Comparison of ENCODE assay signal across 9 cellular contexts in the genomic region with DNA sequence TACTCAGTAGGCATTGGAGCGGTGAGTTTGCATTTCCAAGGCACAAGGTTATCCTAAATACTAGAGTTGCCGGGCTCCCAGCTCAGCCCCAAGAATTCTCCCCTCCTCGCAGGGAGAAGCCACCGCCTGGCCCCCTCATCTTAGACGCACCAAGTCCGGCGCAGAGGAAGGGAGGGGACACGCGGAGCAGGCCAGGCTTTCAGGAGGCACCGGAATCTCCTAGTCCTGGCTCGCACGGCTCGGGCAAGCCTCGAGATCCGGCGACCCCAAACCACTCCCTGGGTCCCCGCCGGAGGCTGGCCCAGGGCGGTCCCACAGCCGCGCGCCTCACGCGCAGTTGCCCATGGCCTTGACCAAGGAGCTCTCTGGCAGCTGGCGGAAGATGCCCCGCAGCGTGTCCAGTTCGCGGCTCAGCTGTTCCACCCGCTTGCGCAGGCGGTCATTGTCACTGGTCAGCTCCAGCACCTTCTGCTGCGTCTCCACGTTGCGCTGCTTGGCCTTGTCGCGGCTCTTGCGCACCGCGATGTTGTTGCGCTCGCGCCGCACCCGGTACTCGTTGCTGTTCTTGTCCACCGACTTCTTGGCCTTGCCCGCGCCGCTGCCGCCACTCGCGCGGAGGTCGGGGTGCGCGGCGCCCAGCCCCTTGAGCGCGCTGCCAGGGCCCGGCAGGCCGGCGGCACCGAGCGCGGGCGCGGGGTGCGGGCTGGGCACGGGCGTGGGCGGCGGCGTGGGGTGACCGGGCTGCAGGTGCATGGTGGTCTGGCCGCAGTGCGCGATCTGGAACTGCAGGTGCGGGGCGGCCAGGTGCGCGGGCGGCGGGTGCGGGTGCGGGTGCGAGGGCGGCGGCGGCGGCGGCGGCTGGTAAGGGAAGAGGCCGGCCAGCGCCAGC. TPM values are rescaled to one million over a fixed set of nuclear protein-coding genes. Genes with fewer than 3 reads are reported as not detected.
DNase-seq lines count a peak whose midpoint lies in the region; ATAC-seq and TF ChIP-seq lines count a peak whose summit lies in the region.
"Had no signal": no experiment of that assay in that cellular context is flagged by ENCODE, and none has a peak within 500 bp of the region (broad histone marks: within the 10 kb centered on the region; RNA-seq: fewer than 3 reads in every experiment).

No MANE protein-coding gene starts in this region.

- peak overlapping the region in 1 of 2 donors; percentile 72 for H3K4me3 Mint-ChIP-seq in stimulated activated naive CD8-positive, alpha-beta T cell treated with anti-CD3 and anti-CD28 coated beads, Interleukin-15, amount 100 ng/mL, for 72 hours
- peak overlapping the region; percentile 59 to 79 for H3K4me3 Mint-ChIP-seq in effector memory CD8-positive, alpha-beta T cell
- H3K4me3 Mint-ChIP-seq in naive B cell: peak overlapping the region; percentile 47 to 88 (median 66)

- CTCF ChIA-PET in HEK293T (lab: Yijun Ruan, JAX): no interaction called here

- no peak for ATAC-seq in stimulated activated naive CD8-positive, alpha-beta T cell treated with anti-CD3 and anti-CD28 coated beads, Interleukin-15, Interleukin-2, amounts not matched to agents 100 U/mL and 50 U/mL, for 24 hours
- ATAC-seq in stimulated activated naive CD8-positive, alpha-beta T cell treated with anti-CD3 and anti-CD28 coated beads, Interleukin-15, amount 100 ng/mL, for 72 hours: no peak
- no peak for ATAC-seq in effector memory CD8-positive, alpha-beta T cell (replicated peaks)
- ATAC-seq in naive B cell (ENCODE audit: low read depth in 2 of 2) (no peak), HG03045 (IDR thresholded peaks at IDR 0.05; ENCODE audit: unreplicated experiment) (no peak)

- peaks cover 89% of the 10 kb centered on the region for H3K27me3 Mint-ChIP-seq in stimulated activated naive CD8-positive, alpha-beta T cell treated with anti-CD3 and anti-CD28 coated beads, Interleukin-15, amount 100 ng/mL, for 72 hours
- peaks cover 11 to 36% of the 10 kb centered on the region in 2 donors for H3K27me3 Mint-ChIP-seq in effector memory CD8-positive, alpha-beta T cell
- peaks cover 15 to 71% (median 60%) of the 10 kb centered on the region in 3 donors for H3K27me3 Mint-ChIP-seq in naive B cell

- POLR2A ChIA-PET in HEK293T (lab: Yijun Ruan, JAX): interaction anchor here (2.4 to 2.6 kb wide), 2 partner anchors 17 to 73 kb away, joined by 6 to 14 read pairs; a partner anchor contains a TSS

- H3K9me3 Mint-ChIP-seq in stimulated activated naive CD8-positive, alpha-beta T cell treated with anti-CD3 and anti-CD28 coated beads, Interleukin-15, amount 100 ng/mL, for 72 hours: no peaks in the 10 kb centered on the region
- no peaks in the 10 kb centered on the region for H3K9me3 Mint-ChIP-seq in effector memory CD8-positive, alpha-beta T cell
- no peaks in the 10 kb centered on the region for H3K9me3 Mint-ChIP-seq in naive B cell

- peak; percentile 16 for DNase-seq in stimulated activated naive CD8-positive, alpha-beta T cell treated with anti-CD3 and anti-CD28 coated beads, Interleukin-15, Interleukin-2, amounts not matched to agents 100 U/mL and 50 U/mL, for 24 hours
- DNase-seq in stimulated activated naive CD8-positive, alpha-beta T cell treated with anti-CD3 and anti-CD28 coated beads, Interleukin-15, amount 100 ng/mL, for 72 hours: no peak
- DNase-seq in effector memory CD8-positive, alpha-beta T cell: no peak
- DNase-seq in naive B cell: no peak
- DNase-seq in HEK293T (ENCODE audit: extremely low spot score): no peak
- no peak for DNase-seq in NK-92 (lab: John Stamatoyannopoulos, UW; ENCODE audit: unreplicated experiment)
- no peak for DNase-seq in NCI-H526 treated with DMSO at 0.1 percent for 48 hours (lab: John Stamatoyannopoulos, UW)
- DNase-seq: activated gamma-delta T cell treated with Interleukin-2 at 50 U/mL for 16 hours had no signal

- peaks cover 10% of the 10 kb centered on the region for H3K4me1 Mint-ChIP-seq in stimulated activated naive CD8-positive, alpha-beta T cell treated with anti-CD3 and anti-CD28 coated beads, Interleukin-15, amount 100 ng/mL, for 72 hours
- H3K4me1 Mint-ChIP-seq in effector memory CD8-positive, alpha-beta T cell (ENCODE audit: low read depth in 2 of 2): peaks cover 6 to 11% of the 10 kb centered on the region in 2 donors
- H3K4me1 Mint-ChIP-seq in naive B cell: peaks cover 0 to 7% (median 4%) of the 10 kb centered on the region in 3 donors

- H3K36me3 Mint-ChIP-seq in effector memory CD8-positive, alpha-beta T cell (ENCODE audit: insufficient read depth): peaks cover 9% of the 10 kb centered on the region
- no peaks in the 10 kb centered on the region for H3K36me3 Mint-ChIP-seq in naive B cell

- H3K27ac Mint-ChIP-seq in stimulated activated naive CD8-positive, alpha-beta T cell treated with anti-CD3 and anti-CD28 coated beads, Interleukin-15, amount 100 ng/mL, for 72 hours: no peak overlapping the region
- H3K27ac Mint-ChIP-seq in effector memory CD8-positive, alpha-beta T cell: no peak overlapping the region
- H3K27ac Mint-ChIP-seq in naive B cell: peak overlapping the region in 1 of 6 donors; percentile 36

TF ChIP-seq in HEK293T, 16 proteins besides CTCF, POLR2A, EP300 and RAD21:
- TF ChIP-seq LEF1 (IDR thresholded peaks at IDR 0.05; ENCODE audit: borderline replicate concordance): no peak

RNA-seq across cellular contexts. Expression of a gene that starts 1.1 kb away (rescaled TPM):
- under 1 TPM in 4 of 6 donors, not detected in 2; 0.09 to 0.54 (median 0.50) TPM for polyA plus RNA-seq in naive B cell (ENCODE audit: low read depth in 6 of 6)
